Comparison of ENCODE assay signal across 1 cellular context in genomic region chr1:162835157-162835899, GRCh38.
TF ChIP-seq lines count a peak whose summit lies in the region.

No MANE protein-coding gene starts in this region.

TF ChIP-seq in GM12878, 131 proteins besides CTCF, POLR2A, EP300 and RAD21 (continued from another document):
- TF ChIP-seq, protein P1, sequence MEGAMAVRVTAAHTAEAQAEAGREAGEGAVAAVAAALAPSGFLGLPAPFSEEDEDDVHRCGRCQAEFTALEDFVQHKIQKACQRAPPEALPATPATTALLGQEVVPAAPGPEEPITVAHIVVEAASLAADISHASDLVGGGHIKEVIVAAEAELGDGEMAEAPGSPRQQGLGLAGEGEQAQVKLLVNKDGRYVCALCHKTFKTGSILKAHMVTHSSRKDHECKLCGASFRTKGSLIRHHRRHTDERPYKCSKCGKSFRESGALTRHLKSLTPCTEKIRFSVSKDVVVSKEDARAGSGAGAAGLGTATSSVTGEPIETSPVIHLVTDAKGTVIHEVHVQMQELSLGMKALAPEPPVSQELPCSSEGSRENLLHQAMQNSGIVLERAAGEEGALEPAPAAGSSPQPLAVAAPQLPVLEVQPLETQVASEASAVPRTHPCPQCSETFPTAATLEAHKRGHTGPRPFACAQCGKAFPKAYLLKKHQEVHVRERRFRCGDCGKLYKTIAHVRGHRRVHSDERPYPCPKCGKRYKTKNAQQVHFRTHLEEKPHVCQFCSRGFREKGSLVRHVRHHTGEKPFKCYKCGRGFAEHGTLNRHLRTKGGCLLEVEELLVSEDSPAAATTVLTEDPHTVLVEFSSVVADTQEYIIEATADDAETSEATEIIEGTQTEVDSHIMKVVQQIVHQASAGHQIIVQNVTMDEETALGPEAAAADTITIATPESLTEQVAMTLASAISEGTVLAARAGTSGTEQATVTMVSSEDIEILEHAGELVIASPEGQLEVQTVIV (IDR thresholded peaks at IDR 0.05; ENCODE audit: borderline replicate concordance, partially characterized antibody) = no peak
- no peak for TF ChIP-seq ZSCAN29 (IDR thresholded peaks at IDR 0.05)
- TF ChIP-seq BRCA1 (IDR thresholded peaks at IDR 0.05; ENCODE audit: low read depth, low read length) = no peak
- 0 out of 2 replicates have a peak, but pooled peaks have one; percentile 49 for TF ChIP-seq TCF3 (IDR thresholded peaks at IDR 0.05; ENCODE audit: borderline replicate concordance, insufficient read depth, low read depth, low read length)
- no peak for TF ChIP-seq FOS (IDR thresholded peaks at IDR 0.05; ENCODE audit: borderline replicate concordance, extremely low read depth, insufficient read length)
- peak in 1 of 2 experiments; percentile 48; a peak in 2 of 4 replicates for TF ChIP-seq IKZF2 (IDR thresholded peaks at IDR 0.05)
- peak; percentile 38; the same call in 1 of the 2 replicates for TF ChIP-seq MTA3 (IDR thresholded peaks at IDR 0.05; ENCODE audit: borderline replicate concordance, low read length)
- peak; percentile 87; the same call in 1 of the 2 replicates for TF ChIP-seq CBX5 (IDR thresholded peaks at IDR 0.05; ENCODE audit: low read depth)
- TF ChIP-seq, protein P2, sequence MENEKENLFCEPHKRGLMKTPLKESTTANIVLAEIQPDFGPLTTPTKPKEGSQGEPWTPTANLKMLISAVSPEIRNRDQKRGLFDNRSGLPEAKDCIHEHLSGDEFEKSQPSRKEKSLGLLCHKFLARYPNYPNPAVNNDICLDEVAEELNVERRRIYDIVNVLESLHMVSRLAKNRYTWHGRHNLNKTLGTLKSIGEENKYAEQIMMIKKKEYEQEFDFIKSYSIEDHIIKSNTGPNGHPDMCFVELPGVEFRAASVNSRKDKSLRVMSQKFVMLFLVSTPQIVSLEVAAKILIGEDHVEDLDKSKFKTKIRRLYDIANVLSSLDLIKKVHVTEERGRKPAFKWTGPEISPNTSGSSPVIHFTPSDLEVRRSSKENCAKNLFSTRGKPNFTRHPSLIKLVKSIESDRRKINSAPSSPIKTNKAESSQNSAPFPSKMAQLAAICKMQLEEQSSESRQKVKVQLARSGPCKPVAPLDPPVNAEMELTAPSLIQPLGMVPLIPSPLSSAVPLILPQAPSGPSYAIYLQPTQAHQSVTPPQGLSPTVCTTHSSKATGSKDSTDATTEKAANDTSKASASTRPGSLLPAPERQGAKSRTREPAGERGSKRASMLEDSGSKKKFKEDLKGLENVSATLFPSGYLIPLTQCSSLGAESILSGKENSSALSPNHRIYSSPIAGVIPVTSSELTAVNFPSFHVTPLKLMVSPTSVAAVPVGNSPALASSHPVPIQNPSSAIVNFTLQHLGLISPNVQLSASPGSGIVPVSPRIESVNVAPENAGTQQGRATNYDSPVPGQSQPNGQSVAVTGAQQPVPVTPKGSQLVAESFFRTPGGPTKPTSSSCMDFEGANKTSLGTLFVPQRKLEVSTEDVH (IDR thresholded peaks at IDR 0.05; ENCODE audit: low read depth, partially characterized antibody) = no peak
- no peak for TF ChIP-seq MEF2B (IDR thresholded peaks at IDR 0.05; ENCODE audit: partially characterized antibody, poor library complexity, severe bottlenecking)
- no peak for TF ChIP-seq SP1 (IDR thresholded peaks at IDR 0.05; ENCODE audit: low read depth, low read length)
- TF ChIP-seq DPF2 (IDR thresholded peaks at IDR 0.05) = no peak
- no peak for TF ChIP-seq PRDM15 (CRISPR knock-in tag; IDR thresholded peaks at IDR 0.05)
- no peak for TF ChIP-seq SMAD5 (IDR thresholded peaks at IDR 0.05; ENCODE audit: low read depth)
- TF ChIP-seq, protein P3, sequence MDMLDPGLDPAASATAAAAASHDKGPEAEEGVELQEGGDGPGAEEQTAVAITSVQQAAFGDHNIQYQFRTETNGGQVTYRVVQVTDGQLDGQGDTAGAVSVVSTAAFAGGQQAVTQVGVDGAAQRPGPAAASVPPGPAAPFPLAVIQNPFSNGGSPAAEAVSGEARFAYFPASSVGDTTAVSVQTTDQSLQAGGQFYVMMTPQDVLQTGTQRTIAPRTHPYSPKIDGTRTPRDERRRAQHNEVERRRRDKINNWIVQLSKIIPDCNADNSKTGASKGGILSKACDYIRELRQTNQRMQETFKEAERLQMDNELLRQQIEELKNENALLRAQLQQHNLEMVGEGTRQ (IDR thresholded peaks at IDR 0.05; ENCODE audit: borderline replicate concordance, low read depth, low read length) = no peak
- TF ChIP-seq ZBED1 (IDR thresholded peaks at IDR 0.05; ENCODE audit: borderline replicate concordance) = no peak
- TF ChIP-seq CHD1 (IDR thresholded peaks at IDR 0.05; ENCODE audit: low read depth, low read length) = no peak
- 0 out of 2 replicates have a peak, but pooled peaks have one; percentile 13 for TF ChIP-seq TCF12 (IDR thresholded peaks at IDR 0.05; ENCODE audit: low read depth, low read length)
- no peak for TF ChIP-seq EED (IDR thresholded peaks at IDR 0.05; ENCODE audit: low read depth)
- TF ChIP-seq CREB1 (IDR thresholded peaks at IDR 0.05; ENCODE audit: low read depth) = no peak
- TF ChIP-seq POU2F2 (IDR thresholded peaks at IDR 0.05; ENCODE audit: borderline replicate concordance, low read depth, low read length) = 0 out of 3 replicates have a peak, but pooled peaks have one; percentile 11
- no peak for TF ChIP-seq TBL1XR1 (IDR thresholded peaks at IDR 0.05; ENCODE audit: low read depth, low read length)
- TF ChIP-seq SMC3 (IDR thresholded peaks at IDR 0.05; ENCODE audit: borderline replicate concordance, low read length) = no peak
TF ChIP-seq in GM12878: peak in this region for 10.
